In genomic region chr1:172581779-172582178, GRCh38 we compare ENCODE assay signal across 18 cellular contexts. TPM values are rescaled to one million over a fixed set of nuclear protein-coding genes. Genes with fewer than 3 reads are reported as not detected.
DNase-seq lines count a peak whose midpoint lies in the region; ATAC-seq and TF ChIP-seq lines count a peak whose summit lies in the region.
"Had no signal": no experiment of that assay in that cellular context is flagged by ENCODE, and none has a peak within 500 bp of the region (broad histone marks: within the 10 kb centered on the region; RNA-seq: fewer than 3 reads in every experiment).

No MANE protein-coding gene starts in this region.

- 89% methylated on average over 1 of the region's 1 CpG for WGBS in upper lobe of left lung, 2 donors

- CTCF ChIA-PET in WTC11 (lab: Charles Lee) = no interaction called here

- peak; percentile 30 for DNase-seq in HFFc6
- no peak for DNase-seq in WTC11 (ENCODE audit: low spot score)
- peak; percentile 61 for DNase-seq in fibroblast of pulmonary artery (ENCODE audit: low read depth)
- DNase-seq in pulmonary artery endothelial cell (ENCODE audit: low read depth, low spot score) = peak; percentile 51
- no peak for DNase-seq in ACHN
- no peak for DNase-seq in upper lobe of left lung
- DNase-seq in activated CD4-positive, alpha-beta T cell treated with anti-CD3 and anti-CD28 coated beads, Interleukin-2, amount 50 U/mL, for 1 hour = no peak
- DNase-seq: adrenal gland; DMS79 treated with DMSO at 0.1 percent for 48 hours; heart left ventricle; midbrain; NCI-H2029 treated with DMSO at 0.1 percent for 48 hours; NCI-H69; sigmoid colon; stimulated activated CD4-positive, alpha-beta T cell treated with anti-CD3 and anti-CD28 coated beads, Interleukin-4, amount 100 ng/mL, for 4 hours; thyroid gland had no signal

- peaks cover 0 to 24% (median 5%) of the 10 kb centered on the region in 4 donors for H3K36me3 ChIP-seq in upper lobe of left lung

- TF ChIP-seq EP300 in upper lobe of left lung (IDR thresholded peaks at IDR 0.05) = no peak

- no peak for TF ChIP-seq POLR2A in upper lobe of left lung (IDR thresholded peaks at IDR 0.05)

- H3K4me3 Mint-ChIP-seq in HFFc6 (peak overlapping the region; percentile 44; the same call in 1 of the 2 replicates), WTC11 (no peak overlapping the region)

- in situ Hi-C loops in ACHN (cut with HindIII; ENCODE audit: low pct_ligation_motif_present, low pct_unique_long_range_greater_than_20kb, low sequenced_read_pairs) = no loop called here

- H3K9me3 ChIP-seq in upper lobe of left lung = no peaks in the 10 kb centered on the region
- H3K9me3 ChIP-seq: adrenal gland, heart left ventricle, sigmoid colon, thyroid gland had no signal

- peaks cover 44% of the 10 kb centered on the region for H3K36me3 Mint-ChIP-seq in HFFc6 (ENCODE audit: low read depth)
- peaks cover 22% of the 10 kb centered on the region for H3K36me3 Mint-ChIP-seq in WTC11

- H3K9me3 Mint-ChIP-seq in HFFc6 (no peaks in the 10 kb centered on the region), WTC11 (no peaks in the 10 kb centered on the region)

- H3K27ac Mint-ChIP-seq in HFFc6 (peak overlapping the region; percentile 78), WTC11 (peak overlapping the region; percentile 59)

- ATAC-seq in WTC11 (no peak), upper lobe of left lung (ENCODE audit: low FRiP score in 2 of 2) (no peak)
- ATAC-seq: heart left ventricle, SK-N-SH treated with all-trans-retinoic acid at 6 μM for 48 hours had no signal

- H3K4me1 Mint-ChIP-seq in HFFc6 (ENCODE audit: low read depth) = peaks cover 51% of the 10 kb centered on the region
- H3K4me1 Mint-ChIP-seq in WTC11 = peaks cover 39% of the 10 kb centered on the region

- no peaks in the 10 kb centered on the region for H3K27me3 ChIP-seq in upper lobe of left lung
- H3K27me3 ChIP-seq: adrenal gland, heart left ventricle, sigmoid colon, thyroid gland had no signal

- H3K27ac ChIP-seq in upper lobe of left lung = no peak overlapping the region
- H3K27ac ChIP-seq: adrenal gland, C4-2B, heart left ventricle, sigmoid colon, thyroid gland had no signal

- H3K4me1 ChIP-seq in upper lobe of left lung = peaks cover 7 to 8% (median 8%) of the 10 kb centered on the region in 4 donors

- POLR2A ChIA-PET in WTC11 (lab: Charles Lee) = no interaction called here

- H3K4me3 ChIP-seq in fibroblast of pulmonary artery (replicated peaks; ENCODE audit: low read depth, low read length) = no peak overlapping the region
- H3K4me3 ChIP-seq in upper lobe of left lung = no peak overlapping the region
- H3K4me3 ChIP-seq: adrenal gland, heart left ventricle, sigmoid colon, thyroid gland had no signal

- no peaks in the 10 kb centered on the region; the same call in 1 of the 2 replicates for H3K27me3 Mint-ChIP-seq in HFFc6 (ENCODE audit: insufficient read depth)
- H3K27me3 Mint-ChIP-seq in WTC11 (ENCODE audit: low read depth) = no peaks in the 10 kb centered on the region

- TF ChIP-seq CTCF in HFFc6 (IDR thresholded peaks at IDR 0.05) (no peak), WTC11 (IDR thresholded peaks at IDR 0.05) (no peak), fibroblast of pulmonary artery (IDR thresholded peaks at IDR 0.05; ENCODE audit: low read length, missing control alignments) (no peak), upper lobe of left lung (IDR thresholded peaks at IDR 0.05) (no peak)

TF ChIP-seq in WTC11, 78 proteins besides CTCF, POLR2A, EP300 and RAD21:
- no peak for TF ChIP-seq SMAD3 (CRISPR knock-in tag; IDR thresholded peaks at IDR 0.05; ENCODE audit: borderline replicate concordance)
- TF ChIP-seq, protein P1, sequence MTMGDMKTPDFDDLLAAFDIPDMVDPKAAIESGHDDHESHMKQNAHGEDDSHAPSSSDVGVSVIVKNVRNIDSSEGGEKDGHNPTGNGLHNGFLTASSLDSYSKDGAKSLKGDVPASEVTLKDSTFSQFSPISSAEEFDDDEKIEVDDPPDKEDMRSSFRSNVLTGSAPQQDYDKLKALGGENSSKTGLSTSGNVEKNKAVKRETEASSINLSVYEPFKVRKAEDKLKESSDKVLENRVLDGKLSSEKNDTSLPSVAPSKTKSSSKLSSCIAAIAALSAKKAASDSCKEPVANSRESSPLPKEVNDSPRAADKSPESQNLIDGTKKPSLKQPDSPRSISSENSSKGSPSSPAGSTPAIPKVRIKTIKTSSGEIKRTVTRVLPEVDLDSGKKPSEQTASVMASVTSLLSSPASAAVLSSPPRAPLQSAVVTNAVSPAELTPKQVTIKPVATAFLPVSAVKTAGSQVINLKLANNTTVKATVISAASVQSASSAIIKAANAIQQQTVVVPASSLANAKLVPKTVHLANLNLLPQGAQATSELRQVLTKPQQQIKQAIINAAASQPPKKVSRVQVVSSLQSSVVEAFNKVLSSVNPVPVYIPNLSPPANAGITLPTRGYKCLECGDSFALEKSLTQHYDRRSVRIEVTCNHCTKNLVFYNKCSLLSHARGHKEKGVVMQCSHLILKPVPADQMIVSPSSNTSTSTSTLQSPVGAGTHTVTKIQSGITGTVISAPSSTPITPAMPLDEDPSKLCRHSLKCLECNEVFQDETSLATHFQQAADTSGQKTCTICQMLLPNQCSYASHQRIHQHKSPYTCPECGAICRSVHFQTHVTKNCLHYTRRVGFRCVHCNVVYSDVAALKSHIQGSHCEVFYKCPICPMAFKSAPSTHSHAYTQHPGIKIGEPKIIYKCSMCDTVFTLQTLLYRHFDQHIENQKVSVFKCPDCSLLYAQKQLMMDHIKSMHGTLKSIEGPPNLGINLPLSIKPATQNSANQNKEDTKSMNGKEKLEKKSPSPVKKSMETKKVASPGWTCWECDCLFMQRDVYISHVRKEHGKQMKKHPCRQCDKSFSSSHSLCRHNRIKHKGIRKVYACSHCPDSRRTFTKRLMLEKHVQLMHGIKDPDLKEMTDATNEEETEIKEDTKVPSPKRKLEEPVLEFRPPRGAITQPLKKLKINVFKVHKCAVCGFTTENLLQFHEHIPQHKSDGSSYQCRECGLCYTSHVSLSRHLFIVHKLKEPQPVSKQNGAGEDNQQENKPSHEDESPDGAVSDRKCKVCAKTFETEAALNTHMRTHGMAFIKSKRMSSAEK (CRISPR knock-in tag; IDR thresholded peaks at IDR 0.05; ENCODE audit: borderline replicate concordance) = no peak
- no peak for TF ChIP-seq ZNF219 (CRISPR knock-in tag; IDR thresholded peaks at IDR 0.05; ENCODE audit: borderline replicate concordance)
- no peak for TF ChIP-seq NR3C1 (CRISPR knock-in tag; conservative IDR thresholded peaks at IDR 0.05; ENCODE audit: low read depth)
- TF ChIP-seq PRDM15 (CRISPR knock-in tag; IDR thresholded peaks at IDR 0.05) = no peak
- TF ChIP-seq ZNF396 (CRISPR knock-in tag; IDR thresholded peaks at IDR 0.05; ENCODE audit: borderline replicate concordance) = no peak
- TF ChIP-seq ETV6 (CRISPR knock-in tag; IDR thresholded peaks at IDR 0.05) = no peak
- TF ChIP-seq, protein P2, sequence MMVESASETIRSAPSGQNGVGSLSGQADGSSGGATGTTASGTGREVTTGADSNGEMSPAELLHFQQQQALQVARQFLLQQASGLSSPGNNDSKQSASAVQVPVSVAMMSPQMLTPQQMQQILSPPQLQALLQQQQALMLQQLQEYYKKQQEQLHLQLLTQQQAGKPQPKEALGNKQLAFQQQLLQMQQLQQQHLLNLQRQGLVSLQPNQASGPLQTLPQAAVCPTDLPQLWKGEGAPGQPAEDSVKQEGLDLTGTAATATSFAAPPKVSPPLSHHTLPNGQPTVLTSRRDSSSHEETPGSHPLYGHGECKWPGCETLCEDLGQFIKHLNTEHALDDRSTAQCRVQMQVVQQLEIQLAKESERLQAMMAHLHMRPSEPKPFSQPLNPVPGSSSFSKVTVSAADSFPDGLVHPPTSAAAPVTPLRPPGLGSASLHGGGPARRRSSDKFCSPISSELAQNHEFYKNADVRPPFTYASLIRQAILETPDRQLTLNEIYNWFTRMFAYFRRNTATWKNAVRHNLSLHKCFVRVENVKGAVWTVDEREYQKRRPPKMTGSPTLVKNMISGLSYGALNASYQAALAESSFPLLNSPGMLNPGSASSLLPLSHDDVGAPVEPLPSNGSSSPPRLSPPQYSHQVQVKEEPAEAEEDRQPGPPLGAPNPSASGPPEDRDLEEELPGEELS (CRISPR knock-in tag; IDR thresholded peaks at IDR 0.05) = no peak
- TF ChIP-seq ZNF317 (CRISPR knock-in tag; IDR thresholded peaks at IDR 0.05; ENCODE audit: borderline replicate concordance, low read depth) = no peak

RNA-seq across cellular contexts. Expression of gene SUCO, which starts 48.8 kb away (rescaled TPM):
- total RNA-seq in HFFc6 (2021; fragmentation: NEBNext Ultra II Directional; extraction: Animal tissue kit (Norgen Biotek cat#: 25700)) = 10 to 100 TPM; 33.9 to 45.2 (median 37.1) TPM
- total RNA-seq in WTC11 (2021) (32.9 to 37.4 TPM (median 33.7 TPM) in 3 replicates), pulmonary artery endothelial cell (17.1 and 21.8 TPM in 2 replicates), upper lobe of left lung (10 to 100 TPM; 14.4 to 59.2 (median 29.5) TPM)

Comparison
In these comparisons a context has a peak if more than half of its experiments do, and no peak if none do; other contexts are left out.
1. DNase-seq: peak in HFFc6 (single experiment), fibroblast of pulmonary artery (single experiment) and pulmonary artery endothelial cell (single experiment); none in WTC11 (single experiment), ACHN (single experiment), upper lobe of left lung (0 of 2) and activated CD4-positive, alpha-beta T cell treated with anti-CD3 and anti-CD28 coated beads, Interleukin-2, amount 50 U/mL, for 1 hour (single experiment).